Comparison of ENCODE assay signal across 13 cellular contexts in the genomic region with DNA sequence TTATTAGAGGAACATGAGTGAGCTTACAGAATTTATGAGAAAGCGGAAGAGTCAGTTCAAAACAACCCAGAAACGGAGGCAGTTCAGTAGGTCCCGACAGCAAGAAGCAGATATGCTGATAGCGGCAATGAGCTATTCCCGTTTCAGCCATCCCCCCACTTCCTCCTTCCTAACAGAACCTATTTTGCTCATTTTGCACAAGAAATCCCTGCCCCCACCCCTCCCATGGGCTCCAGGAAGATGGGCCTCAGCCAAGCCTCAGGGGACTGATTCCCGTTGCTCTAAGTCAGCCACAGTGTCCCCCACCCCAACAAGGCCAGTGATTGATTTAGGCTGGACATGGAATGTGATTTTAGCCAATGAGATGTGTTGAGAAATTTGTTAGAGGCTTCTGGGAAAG.
DNase-seq lines count a peak whose midpoint lies in the region; ATAC-seq lines count a peak whose summit lies in the region.
"Had no signal": no experiment of that assay in that cellular context is flagged by ENCODE, and none has a peak within 500 bp of the region (broad histone marks: within the 10 kb centered on the region; RNA-seq: fewer than 3 reads in every experiment).

No MANE protein-coding gene starts in this region.

- DNase-seq in Ammon's horn (ENCODE audit: low spot score): peak; percentile 73
- peak; percentile 84 for DNase-seq in NOMO-1 treated with DMSO at 0.1 percent for 48 hours (lab: John Stamatoyannopoulos, UW; ENCODE audit: unreplicated experiment)
- DNase-seq in Right ventricle myocardium inferior (ENCODE audit: missing footprints): peak; percentile 84
- DNase-seq in 8988T: no peak
- no peak for DNase-seq in NCI-H1092 treated with DMSO at 0.1 percent for 48 hours (lab: John Stamatoyannopoulos, UW)
- DNase-seq in COR-L47 (lab: John Stamatoyannopoulos, UW): no peak
- DNase-seq: activated CD4-positive, alpha-beta T cell treated with anti-CD3 and anti-CD28 coated beads, Interleukin-2, amount 50 U/mL, for 48 hours; activated naive CD4-positive, alpha-beta T cell treated with anti-CD3 and anti-CD28 coated beads, Interleukin-2, amount 10 ng/mL, durations not matched to agents 7 days and 5 days; foreskin fibroblast; NCI-H2227 treated with DMSO at 0.1 percent for 48 hours; SHP77 treated with DMSO at 0.1 percent for 48 hours had no signal

- H3K4me1 ChIP-seq in mucosa of rectum (ENCODE audit: control insufficient read depth in 2 of 2, insufficient read depth in 2 of 2, low read length in 2 of 2): peaks cover 11 to 12% of the 10 kb centered on the region in 2 donors

- ATAC-seq in Right ventricle myocardium inferior (peak; percentile 18), GM18861 (IDR thresholded peaks at IDR 0.05; ENCODE audit: unreplicated experiment) (no peak)

- intact Hi-C loops in Right ventricle myocardium inferior (cut with DNase I): no loop called here

- no peaks in the 10 kb centered on the region for H3K36me3 ChIP-seq in mucosa of rectum (ENCODE audit: control insufficient read depth in 2 of 2, insufficient read depth in 2 of 2, low read length in 2 of 2)

- H3K27me3 ChIP-seq in mucosa of rectum (ENCODE audit: control insufficient read depth in 2 of 2, insufficient read depth in 2 of 2, low read length in 2 of 2): no peaks in the 10 kb centered on the region

- peak overlapping the region; percentile 34 to 57 for H3K27ac ChIP-seq in mucosa of rectum (ENCODE audit: low read depth in 2 of 2, low read length in 2 of 2)

- H3K9ac ChIP-seq in mucosa of rectum (ENCODE audit: low read depth in 1 of 2, low read length in 2 of 2): no peak overlapping the region

- no peaks in the 10 kb centered on the region for H3K9me3 ChIP-seq in mucosa of rectum (ENCODE audit: control insufficient read depth in 2 of 2, low read length in 2 of 2)

- no peak overlapping the region for H3K4me3 ChIP-seq in mucosa of rectum (ENCODE audit: low read length in 2 of 2)

Comparison
In these comparisons a context has a peak if more than half of its experiments do, and no peak if none do; other contexts are left out.
1. DNase-seq: peak in Ammon's horn (single experiment), NOMO-1 treated with DMSO at 0.1 percent for 48 hours (single experiment) and Right ventricle myocardium inferior (single experiment); none in 8988T (single experiment), NCI-H1092 treated with DMSO at 0.1 percent for 48 hours (single experiment) and COR-L47 (single experiment).